In the genomic region with DNA sequence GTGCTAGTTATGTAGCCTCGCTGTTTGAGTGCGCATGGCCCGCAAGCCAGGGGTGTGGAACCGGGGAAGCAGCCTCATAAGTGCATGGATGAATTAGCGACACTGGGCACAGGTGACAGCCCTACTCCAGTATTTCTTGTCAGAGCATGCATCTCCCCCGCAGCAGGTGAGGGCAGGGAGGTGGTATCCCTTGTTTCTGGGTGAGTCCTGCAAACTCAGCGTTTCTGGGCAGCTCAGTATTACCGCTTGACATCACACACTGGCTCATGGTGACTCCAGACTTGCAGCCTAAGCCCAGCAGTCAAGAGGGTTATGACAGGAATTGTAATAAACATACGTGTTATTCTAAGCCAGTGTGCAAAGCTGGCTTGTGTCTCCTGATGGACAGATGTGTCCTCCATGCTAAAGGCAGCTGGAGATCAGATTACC, we compare ENCODE assay signal across 9 cellular contexts. TPM values are rescaled to one million over a fixed set of nuclear protein-coding genes. Genes with fewer than 3 reads are reported as not detected.
A peak's percentile ranks its signal among the peaks of the same experiment; 100 is the strongest.
DNase-seq lines count a peak whose midpoint lies in the region; ATAC-seq and TF ChIP-seq lines count a peak whose summit lies in the region.
"Had no signal": no experiment of that assay in that cellular context is flagged by ENCODE, and none has a peak within 500 bp of the region (broad histone marks: within the 10 kb centered on the region; RNA-seq: fewer than 3 reads in every experiment).

No MANE protein-coding gene starts in this region.

- peak; percentile 48 to 51 for DNase-seq in SHP77 (lab: John Stamatoyannopoulos, UW)
- DNase-seq in SHP77 treated with DMSO at 0.1 percent for 48 hours (lab: John Stamatoyannopoulos, UW): no peak
- DNase-seq in SK-MEL-5 (ENCODE audit: low read depth, low spot score): peak; percentile 48
- no peak for DNase-seq in iPS DF 6.9 (ENCODE audit: low read depth, low spot score)
- no peak for DNase-seq in mucosa of descending colon
- DNase-seq in NCI-H1694 treated with DMSO at 0.1 percent for 48 hours (lab: John Stamatoyannopoulos, UW): no peak
- DNase-seq: islet precursor cell had no signal

- intact Hi-C loops in mucosa of descending colon (cut with DNase I, micrococcal nuclease): loop anchor here (5.0 to 10.0 kb wide), 2 partner anchors 201 to 237 kb away; no protein-coding TSS in a partner anchor

- no CpG with 5 or more reads among the region's 9 CpGs for WGBS in iPS DF 6.9 (ENCODE audit: insufficient coverage, insufficient read length)

- in situ Hi-C loops in SK-MEL-5 (cut with HindIII; ENCODE audit: low pct_unique_long_range_greater_than_20kb, low sequenced_read_pairs): no loop called here

- H3K4me3 ChIP-seq in iPS DF 6.9 (ENCODE audit: low read length) (peak overlapping the region; percentile 8; the same call in 1 of the 2 replicates), mucosa of descending colon (no peak overlapping the region)

- no peaks in the 10 kb centered on the region for H3K27me3 ChIP-seq in iPS DF 6.9 (ENCODE audit: control insufficient read depth, insufficient read depth, low read length)

- ATAC-seq in mucosa of descending colon (no peak), HG02759 (IDR thresholded peaks at IDR 0.05; ENCODE audit: unreplicated experiment) (no peak)

- no peak for TF ChIP-seq CTCF in mucosa of descending colon (IDR thresholded peaks at IDR 0.05)

- H3K9me3 ChIP-seq in iPS DF 6.9 (ENCODE audit: control insufficient read depth, insufficient read depth, low read length) (no peaks in the 10 kb centered on the region), mucosa of descending colon (no peaks in the 10 kb centered on the region)

- H3K36me3 ChIP-seq in iPS DF 6.9 (ENCODE audit: control insufficient read depth, insufficient read depth, low read length): no peaks in the 10 kb centered on the region
- H3K36me3 ChIP-seq in mucosa of descending colon (ENCODE audit: low read depth): no peaks in the 10 kb centered on the region

- H3K4me1 ChIP-seq in iPS DF 6.9 (ENCODE audit: control insufficient read depth, insufficient read depth, low read length) (peaks cover 8% of the 10 kb centered on the region), mucosa of descending colon (ENCODE audit: low read depth) (peaks cover 39% of the 10 kb centered on the region)

- H3K27ac ChIP-seq in iPS DF 6.9 (ENCODE audit: low read length): no peak overlapping the region
- H3K27ac ChIP-seq in temporal lobe (ENCODE audit: low read depth, low read length): peak overlapping the region; percentile 52

RNA-seq across cellular contexts. Expression of gene CABLES1, which starts 2.5 kb away (rescaled TPM):
- total RNA-seq in SK-MEL-5 (2014; rRNA removed; shearing (Covaris generic)): 101 and 133 TPM in 2 replicates
- 73.5 and 89.4 TPM in 2 replicates for polyA plus RNA-seq in SK-MEL-5 (2015; cell fraction: cytosol; rRNA removed)
- 59.5 and 63.6 TPM in 2 replicates for polyA plus RNA-seq in SK-MEL-5 (2015; cell fraction: nucleus; rRNA removed)
- total RNA-seq in temporal lobe (3.2 TPM), mucosa of descending colon (10 to 100 TPM in 2 of 3 donors, 1 to 10 TPM in 1; 8.1 to 13.0 (median 11.6) TPM)

Comparison
In these comparisons a context has a peak if more than half of its experiments do, and no peak if none do; other contexts are left out.
1. DNase-seq: peak in SHP77 (2 of 2) and SK-MEL-5 (single experiment); none in SHP77 treated with DMSO at 0.1 percent for 48 hours (single experiment), iPS DF 6.9 (single experiment), mucosa of descending colon (0 of 3) and NCI-H1694 treated with DMSO at 0.1 percent for 48 hours (single experiment).